Comparison of ENCODE assay signal across 21 cellular contexts in genomic region chr22:47370448-47371262, GRCh38.
A peak's percentile ranks its signal among the peaks of the same experiment; 100 is the strongest.
DNase-seq lines count a peak whose midpoint lies in the region; ATAC-seq and TF ChIP-seq lines count a peak whose summit lies in the region.
"Had no signal": no experiment of that assay in that cellular context is flagged by ENCODE, and none has a peak within 500 bp of the region (broad histone marks: within the 10 kb centered on the region; RNA-seq: fewer than 3 reads in every experiment).

No MANE protein-coding gene starts in this region.

- peaks cover 16% of the 10 kb centered on the region for H3K27me3 Mint-ChIP-seq in glutamatergic neuron (ENCODE audit: unreplicated experiment)
- H3K27me3 Mint-ChIP-seq: activated CD4-positive, alpha-beta T cell treated with anti-CD3 and anti-CD28 coated beads, Interleukin-2, amount 10 ng/mL, durations not matched to agents 7 days and 5 days had no signal

- H3K36me3 ChIP-seq in RWPE2 (ENCODE audit: low read depth), result no peaks in the 10 kb centered on the region

- peak; percentile 10 for DNase-seq in NCI-H2029 (lab: John Stamatoyannopoulos, UW)
- no peak for DNase-seq in NCI-H2029 treated with DMSO at 0.1 percent for 48 hours (lab: John Stamatoyannopoulos, UW)
- peak; percentile 27 for DNase-seq in RWPE2 (ENCODE audit: low spot score)
- DNase-seq in glutamatergic neuron, result no peak
- DNase-seq in stimulated activated CD8-positive, alpha-beta memory T cell treated with anti-CD3 and anti-CD28 coated beads, Interleukin-4, amount 100 ng/mL, for 48 hours, result peak; percentile 11
- no peak for DNase-seq in HK-2 (ENCODE audit: unreplicated experiment)
- no peak for DNase-seq in DMS153 (lab: John Stamatoyannopoulos, UW)
- DNase-seq: activated CD4-positive, alpha-beta T cell treated with anti-CD3 and anti-CD28 coated beads, Interleukin-2, amount 10 ng/mL, durations not matched to agents 7 days and 5 days; activated T-cell treated with anti-CD3 and anti-CD28 coated beads for 4 hours; hippocampal formation; kidney; natural killer cell; NCI-H345; stimulated activated CD4-positive, alpha-beta T cell treated with anti-CD3 and anti-CD28 coated beads, Interleukin-1b, Interleukin-23, amount 100 ng/mL, for 48 hours; SW 1271 had no signal

- H3K4me1 ChIP-seq in RWPE2 (ENCODE audit: insufficient read depth, poor library complexity, severe bottlenecking), result no peaks in the 10 kb centered on the region
- H3K4me1 ChIP-seq: parathyroid adenoma had no signal

- peaks cover 34% of the 10 kb centered on the region for H3K9me3 Mint-ChIP-seq in glutamatergic neuron (ENCODE audit: unreplicated experiment)
- H3K9me3 Mint-ChIP-seq: activated CD4-positive, alpha-beta T cell treated with anti-CD3 and anti-CD28 coated beads, Interleukin-2, amount 10 ng/mL, durations not matched to agents 7 days and 5 days; activated naive CD4-positive, alpha-beta T cell treated with anti-CD3 and anti-CD28 coated beads, Interleukin-2, amount 50 U/mL, for 72 hours; dendritic cell treated with granulocyte-macrophage colony-stimulating factor and Interleukin-4, amounts not matched to agents 40 ng/mL and 50 ng/mL, for 4 days; natural killer cell; stimulated activated naive CD8-positive, alpha-beta T cell treated with anti-CD3 and anti-CD28 coated beads, Interleukin-15, Interleukin-2, amounts not matched to agents 100 ng/mL and 50 ng/mL, for 24 hours had no signal

- H3K27ac ChIP-seq in RWPE2 (ENCODE audit: poor library complexity, severe bottlenecking), result no peak overlapping the region
- H3K27ac ChIP-seq: 22Rv1, parathyroid adenoma had no signal

- peak overlapping the region; percentile 64 for H3K27ac Mint-ChIP-seq in glutamatergic neuron (ENCODE audit: unreplicated experiment)
- H3K27ac Mint-ChIP-seq: activated CD4-positive, alpha-beta T cell treated with anti-CD3 and anti-CD28 coated beads, Interleukin-2, amount 10 ng/mL, durations not matched to agents 7 days and 5 days; activated naive CD4-positive, alpha-beta T cell treated with anti-CD3 and anti-CD28 coated beads, Interleukin-2, amount 50 U/mL, for 72 hours; dendritic cell treated with granulocyte-macrophage colony-stimulating factor and Interleukin-4, amounts not matched to agents 40 ng/mL and 50 ng/mL, for 4 days; natural killer cell; stimulated activated naive CD8-positive, alpha-beta T cell treated with anti-CD3 and anti-CD28 coated beads, Interleukin-15, Interleukin-2, amounts not matched to agents 100 ng/mL and 50 ng/mL, for 24 hours had no signal

- no peaks in the 10 kb centered on the region for H3K4me1 Mint-ChIP-seq in glutamatergic neuron (ENCODE audit: low read depth, unreplicated experiment)
- H3K4me1 Mint-ChIP-seq: activated CD4-positive, alpha-beta T cell treated with anti-CD3 and anti-CD28 coated beads, Interleukin-2, amount 10 ng/mL, durations not matched to agents 7 days and 5 days; natural killer cell had no signal

- no peak for TF ChIP-seq CTCF in RWPE2 (IDR thresholded peaks at IDR 0.05; ENCODE audit: poor library complexity, severe bottlenecking)
- TF ChIP-seq CTCF in glutamatergic neuron (IDR thresholded peaks at IDR 0.05; ENCODE audit: partially characterized antibody, unreplicated experiment), result no peak

- H3K4me3 Mint-ChIP-seq in glutamatergic neuron (ENCODE audit: unreplicated experiment), result peak overlapping the region; percentile 67
- H3K4me3 Mint-ChIP-seq: activated CD4-positive, alpha-beta T cell treated with anti-CD3 and anti-CD28 coated beads, Interleukin-2, amount 10 ng/mL, durations not matched to agents 7 days and 5 days; dendritic cell treated with granulocyte-macrophage colony-stimulating factor and Interleukin-4, amounts not matched to agents 40 ng/mL and 50 ng/mL, for 4 days; natural killer cell; stimulated activated naive CD8-positive, alpha-beta T cell treated with anti-CD3 and anti-CD28 coated beads, Interleukin-15, Interleukin-2, amounts not matched to agents 100 ng/mL and 50 ng/mL, for 24 hours had no signal

- ATAC-seq in RWPE2 (ENCODE audit: low read depth) (no peak), GM21825 (IDR thresholded peaks at IDR 0.05; ENCODE audit: unreplicated experiment) (no peak)
- ATAC-seq: natural killer cell had no signal

- no peaks in the 10 kb centered on the region for H3K27me3 ChIP-seq in RWPE2 (ENCODE audit: insufficient read depth, poor library complexity, severe bottlenecking)

- no peaks in the 10 kb centered on the region for H3K9me3 ChIP-seq in RWPE2 (ENCODE audit: severe bottlenecking)

- peaks cover 11% of the 10 kb centered on the region for H3K36me3 Mint-ChIP-seq in glutamatergic neuron (ENCODE audit: unreplicated experiment)
- H3K36me3 Mint-ChIP-seq: activated naive CD4-positive, alpha-beta T cell treated with anti-CD3 and anti-CD28 coated beads, Interleukin-2, amount 50 U/mL, for 72 hours; natural killer cell had no signal

- no peak overlapping the region for H3K4me3 ChIP-seq in RWPE2 (ENCODE audit: severe bottlenecking)

Comparison
In these comparisons a context has a peak if more than half of its experiments do, and no peak if none do; other contexts are left out.
1. DNase-seq: peak in NCI-H2029 (single experiment), RWPE2 (single experiment) and stimulated activated CD8-positive, alpha-beta memory T cell treated with anti-CD3 and anti-CD28 coated beads, Interleukin-4, amount 100 ng/mL, for 48 hours (single experiment); none in NCI-H2029 treated with DMSO at 0.1 percent for 48 hours (single experiment), glutamatergic neuron (single experiment), HK-2 (single experiment) and DMS153 (single experiment).